ENCODE assay signal across 20 cellular contexts in the genomic region with DNA sequence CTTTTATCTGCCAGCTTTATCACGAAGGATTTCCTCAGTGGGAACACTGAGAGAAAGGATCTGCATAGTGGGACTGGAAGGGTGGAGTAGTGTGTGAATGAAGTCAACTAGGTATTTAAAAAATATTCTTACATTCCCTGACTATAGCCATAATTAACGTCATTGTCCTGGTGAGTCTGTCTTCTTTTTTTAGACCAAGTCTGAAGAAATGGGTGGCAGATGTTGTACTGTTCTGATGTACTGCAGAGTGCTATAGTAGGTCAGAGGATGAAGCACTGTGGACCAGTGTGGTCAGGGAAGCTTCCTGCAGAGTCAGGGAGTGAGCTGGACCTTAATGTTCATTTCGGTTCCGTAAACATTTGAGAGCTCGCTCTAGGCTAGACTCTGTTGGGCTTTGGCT. TPM values are rescaled to one million over a fixed set of nuclear protein-coding genes. Genes with fewer than 3 reads are reported as not detected.
DNase-seq lines count a peak whose midpoint lies in the region; ATAC-seq and TF ChIP-seq lines count a peak whose summit lies in the region.
"Had no signal": no experiment of that assay in that cellular context is flagged by ENCODE, and none has a peak within 500 bp of the region (broad histone marks: within the 10 kb centered on the region; RNA-seq: fewer than 3 reads in every experiment).

No MANE protein-coding gene starts in this region.

- no peak overlapping the region for H3K4me3 Mint-ChIP-seq in MCF 10A (ENCODE audit: unreplicated experiment)
- H3K4me3 Mint-ChIP-seq: activated naive CD4-positive, alpha-beta T cell treated with anti-CD3 and anti-CD28 coated beads, Interleukin-2, amount 50 U/mL, for 24 hours; brain; CD4-positive, alpha-beta memory T cell had no signal

- H3K9ac ChIP-seq in mammary epithelial cell (ENCODE audit: insufficient read depth, low read length): no peak overlapping the region
- H3K9ac ChIP-seq in OCI-LY1 (ENCODE audit: low read length): no peak overlapping the region
- H3K9ac ChIP-seq: SK-N-SH had no signal

- DNase-seq in mammary epithelial cell: no peak
- no peak for DNase-seq in MCF 10A (ENCODE audit: unreplicated experiment)
- DNase-seq in fibroblast of the aortic adventitia (ENCODE audit: low read depth): peak; percentile 22
- peak; percentile 7 for DNase-seq in skeletal muscle cell (ENCODE audit: low read depth)
- DNase-seq in GDM1 (lab: John Stamatoyannopoulos, UW): no peak
- DNase-seq: activated CD4-positive, alpha-beta T cell treated with anti-CD3 and anti-CD28 coated beads, Interleukin-2, amount 50 U/mL, for 1 hour; CD4-positive, alpha-beta memory T cell; dorsolateral prefrontal cortex; left cardiac atrium; NCI-H1930; NCI-H510A; posterior cingulate gyrus; SK-N-SH; stimulated activated CD4-positive, alpha-beta T cell treated with anti-CD3 and anti-CD28 coated beads, Interleukin-12 subunit alpha, Interleukin-12 subunit beta, amount 100 ng/mL, for 4 hours had no signal

- H3K36me3 ChIP-seq in mammary epithelial cell (ENCODE audit: insufficient read depth, low read length) (no peaks in the 10 kb centered on the region), OCI-LY1 (ENCODE audit: insufficient read depth, low read length) (peaks cover 8% of the 10 kb centered on the region; the same call in 1 of the 2 replicates)
- H3K36me3 ChIP-seq: vagina had no signal

- TF ChIP-seq CTCF in mammary epithelial cell (conservative IDR thresholded peaks at IDR 0.05 in 1 of 2, IDR thresholded peaks at IDR 0.05 in 1 of 2; ENCODE audit: extremely low read depth in 1 of 2, insufficient read depth in 1 of 2, low read depth in 1 of 2, low read length in 2 of 2) (no peak), MCF 10A (IDR thresholded peaks at IDR 0.05; ENCODE audit: unreplicated experiment) (no peak), OCI-LY1 (IDR thresholded peaks at IDR 0.05; ENCODE audit: low read length) (no peak), fibroblast of the aortic adventitia (IDR thresholded peaks at IDR 0.05; ENCODE audit: insufficient read depth, low read length) (no peak)

- H3K4me3 ChIP-seq in mammary epithelial cell (replicated peaks in 1 of 3; ENCODE audit: insufficient read depth in 1 of 3, low read depth in 2 of 3, low read length in 3 of 3): no peak overlapping the region
- no peak overlapping the region for H3K4me3 ChIP-seq in OCI-LY1 (ENCODE audit: low read depth, low read length, poor library complexity, severe bottlenecking)
- H3K4me3 ChIP-seq in fibroblast of the aortic adventitia (ENCODE audit: low read depth, low read length): no peak overlapping the region
- no peak overlapping the region for H3K4me3 ChIP-seq in skeletal muscle cell (ENCODE audit: low read depth, low read length)
- H3K4me3 ChIP-seq: vagina had no signal

- CTCF ChIA-PET in mammary epithelial cell (lab: Charles Lee; ENCODE audit: low non-redundant PET) (no interaction called here), MCF 10A (lab: Yijun Ruan, JAX) (interaction anchor here (0.5 to 0.7 kb wide), 2 partner anchors 9 to 37 kb away, joined by 3 read pairs; no protein-coding TSS in a partner anchor)

- peaks cover 7% of the 10 kb centered on the region for H3K9me3 Mint-ChIP-seq in MCF 10A (ENCODE audit: unreplicated experiment)
- H3K9me3 Mint-ChIP-seq: activated naive CD4-positive, alpha-beta T cell treated with anti-CD3 and anti-CD28 coated beads, Interleukin-2, amount 50 U/mL, for 24 hours; CD4-positive, alpha-beta memory T cell had no signal

- intact Hi-C loops in mammary epithelial cell (cut with micrococcal nuclease): no loop called here
- intact Hi-C loops in MCF 10A (cut with micrococcal nuclease): no loop called here

- peaks cover 13% of the 10 kb centered on the region for H3K36me3 Mint-ChIP-seq in MCF 10A (ENCODE audit: insufficient read depth, unreplicated experiment)

- H3K79me2 ChIP-seq in mammary epithelial cell (ENCODE audit: insufficient read depth, low read length) (peaks cover 87% of the 10 kb centered on the region), OCI-LY1 (ENCODE audit: insufficient read depth, low read length) (peaks cover 88% of the 10 kb centered on the region)

- dilution Hi-C loops in mammary epithelial cell (cut with HindIII; ENCODE audit: low sequenced_read_pairs): no loop called here

- BruUV-seq in mammary epithelial cell (replicated peaks; lab: Mats Ljungman, UMichigan): no TSS peak
- no TSS peak for BruUV-seq in MCF 10A (replicated peaks; lab: Mats Ljungman, UMichigan)

- no peak overlapping the region for H3K4me2 ChIP-seq in mammary epithelial cell (ENCODE audit: insufficient read depth, low read depth, low read length)
- no peak overlapping the region for H3K4me2 ChIP-seq in OCI-LY1 (ENCODE audit: low read length)

- H3K9me3 ChIP-seq in mammary epithelial cell (replicated peaks; ENCODE audit: insufficient read depth, low read length) (no peaks in the 10 kb centered on the region), OCI-LY1 (ENCODE audit: low read length) (no peaks in the 10 kb centered on the region)
- H3K9me3 ChIP-seq: SK-N-SH, vagina had no signal

- H3K27me3 ChIP-seq in mammary epithelial cell (ENCODE audit: insufficient read depth, low read length) (no peaks in the 10 kb centered on the region), OCI-LY1 (ENCODE audit: insufficient read depth, low read length) (no peaks in the 10 kb centered on the region)
- H3K27me3 ChIP-seq: dorsolateral prefrontal cortex, vagina had no signal

- H3K4me1 ChIP-seq in mammary epithelial cell (ENCODE audit: insufficient read depth, low read length) (peaks cover 35% of the 10 kb centered on the region), OCI-LY1 (ENCODE audit: insufficient read depth, low read length, severe bottlenecking) (peaks cover 85% of the 10 kb centered on the region)

- H2AFZ ChIP-seq in mammary epithelial cell (ENCODE audit: low read depth, low read length): no peak overlapping the region
- no peak overlapping the region for H2AFZ ChIP-seq in OCI-LY1 (ENCODE audit: low read length)

- no peaks in the 10 kb centered on the region for H3K27me3 Mint-ChIP-seq in MCF 10A (ENCODE audit: insufficient read depth, unreplicated experiment)
- H3K27me3 Mint-ChIP-seq: activated naive CD4-positive, alpha-beta T cell treated with anti-CD3 and anti-CD28 coated beads, Interleukin-2, amount 50 U/mL, for 24 hours; brain; CD4-positive, alpha-beta memory T cell had no signal

- in situ Hi-C loops in mammary epithelial cell (cut with MboI; ENCODE audit: low sequenced_read_pairs in 2 of 2): no loop called here

- peaks cover 57% of the 10 kb centered on the region for H3K4me1 Mint-ChIP-seq in MCF 10A (ENCODE audit: insufficient read depth, unreplicated experiment)

- no peaks in the 10 kb centered on the region for H4K20me1 ChIP-seq in mammary epithelial cell (ENCODE audit: insufficient read depth, low read length)
- H4K20me1 ChIP-seq in OCI-LY1 (ENCODE audit: insufficient read depth, low read length): no peaks in the 10 kb centered on the region

- no peak overlapping the region for H3K27ac Mint-ChIP-seq in MCF 10A (ENCODE audit: low read depth, unreplicated experiment)

- no peak for ATAC-seq in GM19023 (IDR thresholded peaks at IDR 0.05; ENCODE audit: unreplicated experiment)
- ATAC-seq in HG02938 (IDR thresholded peaks at IDR 0.05; ENCODE audit: unreplicated experiment): no peak

- H3F3A ChIP-seq in OCI-LY1 (ENCODE audit: insufficient read depth, low read length): peaks cover 6% of the 10 kb centered on the region; the same call in 1 of the 2 replicates

- no peaks in the 10 kb centered on the region for H3K9me2 ChIP-seq in OCI-LY1 (ENCODE audit: low read depth, low read length)
- H3K9me2 ChIP-seq: SK-N-SH had no signal

- H3K27ac ChIP-seq in mammary epithelial cell (ENCODE audit: insufficient read depth, low read depth, low read length) (peak overlapping the region; percentile 36), OCI-LY1 (ENCODE audit: low read depth, low read length, poor library complexity, severe bottlenecking) (peak overlapping the region; percentile 18)
- H3K27ac ChIP-seq: vagina had no signal

- POLR2A ChIA-PET in MCF 10A (lab: Yijun Ruan, JAX): interaction anchor here (0.7 to 1.2 kb wide), 4 partner anchors 13 to 93 kb away, joined by 3 to 4 read pairs (median 4); no protein-coding TSS in a partner anchor

- 89% methylated on average over 5 of the region's 5 CpGs for WGBS in mammary epithelial cell (ENCODE audit: low coverage, missing lambda C conversion rate)

RNA-seq across cellular contexts. Expression of a gene that starts 11.9 kb away (rescaled TPM):
- 100 to 1,000 TPM in 1 of 2 donors, 10 to 100 TPM in 1; 81.8 to 152 TPM for total RNA-seq in mammary epithelial cell
- 19.7 TPM for polyA plus RNA-seq in mammary epithelial cell
- polyA minus RNA-seq in mammary epithelial cell: 85.5 TPM
- 64.2 and 71.8 TPM in 2 replicates for total RNA-seq in MCF 10A (2022)
- total RNA-seq in fibroblast of the aortic adventitia (ENCODE audit: low replicate concordance): 131 and 354 TPM in 2 replicates

Comparison
In these comparisons a context has a peak if more than half of its experiments do, and no peak if none do; other contexts are left out.
1. DNase-seq: peak in fibroblast of the aortic adventitia (single experiment) and skeletal muscle cell (single experiment); none in mammary epithelial cell (single experiment), MCF 10A (single experiment) and GDM1 (single experiment).